10 cellular contexts compared by ENCODE assay signal in the genomic region with DNA sequence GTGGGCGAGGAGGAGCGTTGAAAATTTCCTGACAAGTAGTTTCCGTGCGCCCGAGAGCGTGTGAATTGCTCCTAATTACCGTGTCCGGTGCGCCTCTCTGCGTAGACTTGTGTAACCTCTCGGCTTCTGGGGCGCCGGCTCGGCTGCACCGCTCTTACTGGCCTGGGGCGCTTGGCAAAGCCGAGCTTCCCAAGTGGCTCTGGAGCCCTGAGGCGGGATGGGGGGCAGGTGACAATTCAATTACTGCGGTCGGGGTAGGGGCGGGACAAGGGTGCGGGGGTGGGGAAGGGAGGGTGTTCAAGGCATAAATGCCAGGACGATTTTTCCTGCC. TPM values are rescaled to one million over a fixed set of nuclear protein-coding genes. Genes with fewer than 3 reads are reported as not detected.
A peak's percentile ranks its signal among the peaks of the same experiment; 100 is the strongest.
DNase-seq lines count a peak whose midpoint lies in the region; ATAC-seq lines count a peak whose summit lies in the region.
"Had no signal": no experiment of that assay in that cellular context is flagged by ENCODE, and none has a peak within 500 bp of the region (broad histone marks: within the 10 kb centered on the region; RNA-seq: fewer than 3 reads in every experiment).

No MANE protein-coding gene starts in this region.

- H3K4me3 Mint-ChIP-seq in activated naive CD4-positive, alpha-beta T cell treated with anti-CD3 and anti-CD28 coated beads for 36 hours: peak overlapping the region; percentile 80
- peak overlapping the region; percentile 76 to 83 (median 83) for H3K4me3 Mint-ChIP-seq in T-cell

- no peak overlapping the region for H3K27ac ChIP-seq in iPS DF 6.9 (ENCODE audit: low read length)
- no peak overlapping the region for H3K27ac ChIP-seq in thymus (ENCODE audit: low read depth)

- POLR2A ChIA-PET in T-cell (lab: Charles Lee): no interaction called here

- intact Hi-C loops in activated naive CD4-positive, alpha-beta T cell treated with anti-CD3 and anti-CD28 coated beads for 36 hours (cut with micrococcal nuclease): loop anchor here (5.0 kb wide), 1 partner anchor 544 kb away; no protein-coding TSS in a partner anchor

- no peaks in the 10 kb centered on the region for H3K9me3 Mint-ChIP-seq in activated naive CD4-positive, alpha-beta T cell treated with anti-CD3 and anti-CD28 coated beads for 36 hours
- no peaks in the 10 kb centered on the region for H3K9me3 Mint-ChIP-seq in T-cell

- peak in 1 of 4 experiments; percentile 25 for ATAC-seq in T-cell (replicated peaks in 1 of 4)
- no peak for ATAC-seq in GM21423 (IDR thresholded peaks at IDR 0.05; ENCODE audit: unreplicated experiment)

- DNase-seq in activated naive CD4-positive, alpha-beta T cell treated with anti-CD3 and anti-CD28 coated beads for 36 hours: peak; percentile 44
- no peak for DNase-seq in activated naive CD4-positive, alpha-beta T cell (lab: John Stamatoyannopoulos, UW)
- DNase-seq in T-cell (no peak), iPS DF 6.9 (ENCODE audit: low read depth, low spot score) (no peak), amniotic stem cell (lab: John Stamatoyannopoulos, UW) (no peak), NCI-H1417 treated with DMSO at 0.1 percent for 48 hours (lab: John Stamatoyannopoulos, UW) (no peak)

- no peak overlapping the region for H3K27ac Mint-ChIP-seq in activated naive CD4-positive, alpha-beta T cell treated with anti-CD3 and anti-CD28 coated beads for 36 hours
- H3K27ac Mint-ChIP-seq in T-cell: no peak overlapping the region

- H3K36me3 Mint-ChIP-seq in activated naive CD4-positive, alpha-beta T cell treated with anti-CD3 and anti-CD28 coated beads for 36 hours (ENCODE audit: low read depth): no peaks in the 10 kb centered on the region
- H3K36me3 Mint-ChIP-seq in T-cell: no peaks in the 10 kb centered on the region

- peaks cover 79% of the 10 kb centered on the region for H3K27me3 Mint-ChIP-seq in activated naive CD4-positive, alpha-beta T cell treated with anti-CD3 and anti-CD28 coated beads for 36 hours (ENCODE audit: low read depth)
- peaks cover 68 to 77% of the 10 kb centered on the region in 2 donors for H3K27me3 Mint-ChIP-seq in T-cell

- no peaks in the 10 kb centered on the region for H3K36me3 ChIP-seq in iPS DF 6.9 (ENCODE audit: control insufficient read depth, insufficient read depth, low read length)
- H3K36me3 ChIP-seq in thymus (ENCODE audit: control insufficient read depth, insufficient read depth): no peaks in the 10 kb centered on the region

- WGBS in iPS DF 6.9 (ENCODE audit: insufficient coverage, insufficient read length): no CpG with 5 or more reads among the region's 23 CpGs
- 6% methylated on average over 23 of the region's 23 CpGs for WGBS in thymus

- peaks cover 57% of the 10 kb centered on the region for H3K4me1 Mint-ChIP-seq in activated naive CD4-positive, alpha-beta T cell treated with anti-CD3 and anti-CD28 coated beads for 36 hours (ENCODE audit: low read depth)
- H3K4me1 Mint-ChIP-seq in T-cell: peaks cover 52 to 66% (median 64%) of the 10 kb centered on the region in 3 donors

- CTCF ChIA-PET in activated naive CD4-positive, alpha-beta T cell treated with anti-CD3 and anti-CD28 coated beads for 36 hours (lab: Charles Lee): no interaction called here
- CTCF ChIA-PET in T-cell (lab: Charles Lee): interaction anchor here in 1 of 2 donors (0.6 kb wide), 1 partner anchor 62 kb away, joined by 3 read pairs; no protein-coding TSS in a partner anchor

- peak overlapping the region; percentile 12; the same call in 1 of the 2 replicates for H3K4me3 ChIP-seq in iPS DF 6.9 (ENCODE audit: low read length)
- peak overlapping the region; percentile 42 for H3K4me3 ChIP-seq in thymus (ENCODE audit: low read length)

- peaks cover 96% of the 10 kb centered on the region for H3K27me3 ChIP-seq in iPS DF 6.9 (ENCODE audit: control insufficient read depth, insufficient read depth, low read length)
- peaks cover 97% of the 10 kb centered on the region for H3K27me3 ChIP-seq in thymus (ENCODE audit: control insufficient read depth, insufficient read depth)

- no peaks in the 10 kb centered on the region for H3K9me3 ChIP-seq in iPS DF 6.9 (ENCODE audit: control insufficient read depth, insufficient read depth, low read length)
- H3K9me3 ChIP-seq in thymus (ENCODE audit: control insufficient read depth): no peaks in the 10 kb centered on the region

- H3K4me1 ChIP-seq in iPS DF 6.9 (ENCODE audit: control insufficient read depth, insufficient read depth, low read length): peaks cover 4% of the 10 kb centered on the region; the same call in 1 of the 2 replicates
- peaks cover 14% of the 10 kb centered on the region for H3K4me1 ChIP-seq in thymus (ENCODE audit: control insufficient read depth, insufficient read depth, low read length)

RNA-seq across cellular contexts. Expression of gene DMRTA2, which starts 0.4 kb away (rescaled TPM):
- total RNA-seq in activated naive CD4-positive, alpha-beta T cell treated with anti-CD3 and anti-CD28 coated beads for 36 hours: under 1 TPM in 1 of 2 experiments, not detected in 1; 0.07 TPM
- not detected for total RNA-seq in T-cell
- polyA plus RNA-seq in thymus: 1.5 TPM
- total RNA-seq: lung microvascular endothelial cell; T-helper 2 cell treated with Interferon-gamma antibody and Interleukin-4, amounts not matched to agents 100 ng/mL and 5 ng/mL, for 36 hours had no signal
